20 cellular contexts compared by ENCODE assay signal in genomic region chr12:115394498-115395220, GRCh38.
DNase-seq lines count a peak whose midpoint lies in the region; ATAC-seq and TF ChIP-seq lines count a peak whose summit lies in the region.
"Had no signal": no experiment of that assay in that cellular context is flagged by ENCODE, and none has a peak within 500 bp of the region (broad histone marks: within the 10 kb centered on the region; RNA-seq: fewer than 3 reads in every experiment).

No MANE protein-coding gene starts in this region.

- H3K4me3 ChIP-seq in heart right ventricle (no peak overlapping the region), fibroblast of lung (replicated peaks in 1 of 4; ENCODE audit: control extremely low read depth in 1 of 4, insufficient read depth in 1 of 4, low read depth in 3 of 4, low read length in 4 of 4) (no peak overlapping the region), smooth muscle cell (no peak overlapping the region)
- H3K4me3 ChIP-seq: coronary artery had no signal

- no peak for DNase-seq in heart right ventricle
- no peak for DNase-seq in Right ventricle myocardium superior
- DNase-seq in NCI-H2029 treated with DMSO at 0.1 percent for 48 hours (lab: John Stamatoyannopoulos, UW): peak; percentile 48
- DNase-seq in fibroblast of lung (ENCODE audit: low read depth in 2 of 2): peak in 1 of 2 donors; percentile 30
- no peak for DNase-seq in smooth muscle cell (lab: John Stamatoyannopoulos, UW; ENCODE audit: unreplicated experiment)
- no peak for DNase-seq in Kasumi-1 (lab: John Stamatoyannopoulos, UW)
- DNase-seq in stimulated activated effector memory CD8-positive, alpha-beta T cell treated with anti-CD3 and anti-CD28 coated beads, Interleukin-12 subunit alpha, Interleukin-12 subunit beta, amount 100 ng/mL, for 72 hours (ENCODE audit: low spot score in 2 of 2): no peak
- DNase-seq: ACHN; activated CD4-positive, CD25-positive, alpha-beta regulatory T cell treated with anti-CD3 and anti-CD28 coated beads, Interleukin-2, amount 50 U/mL, for 72 hours; activated CD8-positive, alpha-beta memory T cell treated with anti-CD3 and anti-CD28 coated beads, Interleukin-2, amount 10 ng/mL, durations not matched to agents 7 days and 5 days; CD8-positive, alpha-beta T cell; H9; mammary epithelial cell; MM.1S; NCI-H2171 treated with DMSO at 0.1 percent for 48 hours; retina; stimulated activated CD4-positive, alpha-beta T cell treated with anti-CD3 and anti-CD28 coated beads, Interleukin-1b, Interleukin-23, amount 100 ng/mL, for 48 hours had no signal

- H3K4me2 ChIP-seq in fibroblast of lung (ENCODE audit: extremely low read depth, insufficient read depth, low read length) (no peak overlapping the region), smooth muscle cell (no peak overlapping the region)

- H3K4me1 ChIP-seq in heart right ventricle (no peaks in the 10 kb centered on the region), fibroblast of lung (ENCODE audit: control insufficient read depth, extremely low read depth, insufficient read depth, low read length) (no peaks in the 10 kb centered on the region), smooth muscle cell (ENCODE audit: low read depth) (no peaks in the 10 kb centered on the region)

- H3K27ac ChIP-seq in heart right ventricle (peak overlapping the region in 4 of 10 donors; percentile 19 to 52 (median 36)), fibroblast of lung (ENCODE audit: insufficient read depth, low read length) (no peak overlapping the region), smooth muscle cell (ENCODE audit: low read depth) (no peak overlapping the region)
- H3K27ac ChIP-seq: coronary artery had no signal

- 25 to 40% methylated on average over 5 of the region's 5 CpGs for WGBS in heart right ventricle, 2 donors
- WGBS in smooth muscle cell (ENCODE audit: low lambda C conversion rate): 63% methylated on average over 5 of the region's 5 CpGs

- H3K36me3 ChIP-seq in heart right ventricle (no peaks in the 10 kb centered on the region), fibroblast of lung (ENCODE audit: control insufficient read depth, insufficient read depth, low read length) (no peaks in the 10 kb centered on the region), smooth muscle cell (ENCODE audit: low read depth) (no peaks in the 10 kb centered on the region)

- H3K79me2 ChIP-seq in fibroblast of lung (ENCODE audit: control insufficient read depth, insufficient read depth, low read length) (no peaks in the 10 kb centered on the region), smooth muscle cell (ENCODE audit: low read depth) (no peaks in the 10 kb centered on the region)

- no peaks in the 10 kb centered on the region for H3K36me3 Mint-ChIP-seq in stimulated activated effector memory CD8-positive, alpha-beta T cell treated with anti-CD3 and anti-CD28 coated beads, Interleukin-12 subunit alpha, Interleukin-12 subunit beta, amount 100 ng/mL, for 72 hours
- H3K36me3 Mint-ChIP-seq: activated CD8-positive, alpha-beta memory T cell treated with anti-CD3 and anti-CD28 coated beads, Interleukin-2, amount 10 ng/mL, durations not matched to agents 7 days and 5 days; CD8-positive, alpha-beta T cell had no signal

- no peak overlapping the region for H3K27ac Mint-ChIP-seq in stimulated activated effector memory CD8-positive, alpha-beta T cell treated with anti-CD3 and anti-CD28 coated beads, Interleukin-12 subunit alpha, Interleukin-12 subunit beta, amount 100 ng/mL, for 72 hours
- H3K27ac Mint-ChIP-seq: activated CD8-positive, alpha-beta memory T cell treated with anti-CD3 and anti-CD28 coated beads, Interleukin-2, amount 10 ng/mL, durations not matched to agents 7 days and 5 days; CD8-positive, alpha-beta T cell; H9 had no signal

- H3K27me3 ChIP-seq in heart right ventricle (peaks cover 0 to 5% (median 0%) of the 10 kb centered on the region in 7 donors), fibroblast of lung (ENCODE audit: control insufficient read depth, insufficient read depth, low read length) (no peaks in the 10 kb centered on the region), smooth muscle cell (ENCODE audit: low read depth) (no peaks in the 10 kb centered on the region)

- H2AFZ ChIP-seq in fibroblast of lung (ENCODE audit: low read length) (peak overlapping the region; percentile 32), smooth muscle cell (ENCODE audit: low read depth) (peak overlapping the region; percentile 35)

- H3F3A ChIP-seq in smooth muscle cell (ENCODE audit: low read depth): no peaks in the 10 kb centered on the region

- intact Hi-C loops in heart right ventricle (cut with DNase I) (no loop called here), Right ventricle myocardium superior (cut with DNase I) (no loop called here)

- no peak overlapping the region for H3K9ac ChIP-seq in fibroblast of lung (ENCODE audit: insufficient read depth, low read length)
- no peak overlapping the region for H3K9ac ChIP-seq in smooth muscle cell (ENCODE audit: low read depth)

- no peak overlapping the region for H3K4me3 Mint-ChIP-seq in stimulated activated effector memory CD8-positive, alpha-beta T cell treated with anti-CD3 and anti-CD28 coated beads, Interleukin-12 subunit alpha, Interleukin-12 subunit beta, amount 100 ng/mL, for 72 hours
- H3K4me3 Mint-ChIP-seq: activated CD8-positive, alpha-beta memory T cell treated with anti-CD3 and anti-CD28 coated beads, Interleukin-2, amount 10 ng/mL, durations not matched to agents 7 days and 5 days; CD8-positive, alpha-beta T cell; H9; neural crest cell had no signal

- peak in 5 of 8 donors; percentile 23 to 70 (median 42) for ATAC-seq in heart right ventricle
- no peak for ATAC-seq in Right ventricle myocardium superior (ENCODE audit: poor library complexity)
- no peak for ATAC-seq in HG03432 (IDR thresholded peaks at IDR 0.05; ENCODE audit: unreplicated experiment)
- no peak for ATAC-seq in stimulated activated effector memory CD8-positive, alpha-beta T cell treated with anti-CD3 and anti-CD28 coated beads, Interleukin-12 subunit alpha, Interleukin-12 subunit beta, amount 100 ng/mL, for 72 hours
- ATAC-seq: activated CD8-positive, alpha-beta memory T cell treated with anti-CD3 and anti-CD28 coated beads, Interleukin-2, amount 10 ng/mL, durations not matched to agents 7 days and 5 days; CD8-positive, alpha-beta T cell had no signal

- no peaks in the 10 kb centered on the region for H4K20me1 ChIP-seq in fibroblast of lung (ENCODE audit: control insufficient read depth, extremely low read depth, insufficient read depth, low read length)
- no peaks in the 10 kb centered on the region for H4K20me1 ChIP-seq in smooth muscle cell (ENCODE audit: low read depth)

- TF ChIP-seq CTCF in heart right ventricle (IDR thresholded peaks at IDR 0.05): no peak
- TF ChIP-seq CTCF in fibroblast of lung (conservative IDR thresholded peaks at IDR 0.05 in 1 of 2, IDR thresholded peaks at IDR 0.05 in 1 of 2; ENCODE audit: low read depth in 1 of 2, low read length in 2 of 2): no peak
- no peak for TF ChIP-seq CTCF in smooth muscle cell (IDR thresholded peaks at IDR 0.05; ENCODE audit: borderline replicate concordance, insufficient read depth, poor library complexity, severe bottlenecking)

- peaks cover 24% of the 10 kb centered on the region for H3K9me3 Mint-ChIP-seq in stimulated activated effector memory CD8-positive, alpha-beta T cell treated with anti-CD3 and anti-CD28 coated beads, Interleukin-12 subunit alpha, Interleukin-12 subunit beta, amount 100 ng/mL, for 72 hours

- H3K9me3 ChIP-seq in heart right ventricle: peaks cover 0 to 23% (median 12%) of the 10 kb centered on the region in 11 donors
- no peaks in the 10 kb centered on the region for H3K9me3 ChIP-seq in fibroblast of lung (ENCODE audit: control insufficient read depth, insufficient read depth, low read depth, low read length)
- H3K9me3 ChIP-seq in smooth muscle cell (replicated peaks; ENCODE audit: low read depth): no peaks in the 10 kb centered on the region

- H3K4me1 Mint-ChIP-seq in stimulated activated effector memory CD8-positive, alpha-beta T cell treated with anti-CD3 and anti-CD28 coated beads, Interleukin-12 subunit alpha, Interleukin-12 subunit beta, amount 100 ng/mL, for 72 hours: no peaks in the 10 kb centered on the region
- H3K4me1 Mint-ChIP-seq: activated CD8-positive, alpha-beta memory T cell treated with anti-CD3 and anti-CD28 coated beads, Interleukin-2, amount 10 ng/mL, durations not matched to agents 7 days and 5 days had no signal

Comparison
In these comparisons a context has a peak if more than half of its experiments do, and no peak if none do; other contexts are left out.
1. ATAC-seq: peak in heart right ventricle (5 of 8); none in Right ventricle myocardium superior (single experiment), HG03432 (single experiment) and stimulated activated effector memory CD8-positive, alpha-beta T cell treated with anti-CD3 and anti-CD28 coated beads, Interleukin-12 subunit alpha, Interleukin-12 subunit beta, amount 100 ng/mL, for 72 hours (single experiment).